ENCODE assay signal across 8 cellular contexts in the genomic region with DNA sequence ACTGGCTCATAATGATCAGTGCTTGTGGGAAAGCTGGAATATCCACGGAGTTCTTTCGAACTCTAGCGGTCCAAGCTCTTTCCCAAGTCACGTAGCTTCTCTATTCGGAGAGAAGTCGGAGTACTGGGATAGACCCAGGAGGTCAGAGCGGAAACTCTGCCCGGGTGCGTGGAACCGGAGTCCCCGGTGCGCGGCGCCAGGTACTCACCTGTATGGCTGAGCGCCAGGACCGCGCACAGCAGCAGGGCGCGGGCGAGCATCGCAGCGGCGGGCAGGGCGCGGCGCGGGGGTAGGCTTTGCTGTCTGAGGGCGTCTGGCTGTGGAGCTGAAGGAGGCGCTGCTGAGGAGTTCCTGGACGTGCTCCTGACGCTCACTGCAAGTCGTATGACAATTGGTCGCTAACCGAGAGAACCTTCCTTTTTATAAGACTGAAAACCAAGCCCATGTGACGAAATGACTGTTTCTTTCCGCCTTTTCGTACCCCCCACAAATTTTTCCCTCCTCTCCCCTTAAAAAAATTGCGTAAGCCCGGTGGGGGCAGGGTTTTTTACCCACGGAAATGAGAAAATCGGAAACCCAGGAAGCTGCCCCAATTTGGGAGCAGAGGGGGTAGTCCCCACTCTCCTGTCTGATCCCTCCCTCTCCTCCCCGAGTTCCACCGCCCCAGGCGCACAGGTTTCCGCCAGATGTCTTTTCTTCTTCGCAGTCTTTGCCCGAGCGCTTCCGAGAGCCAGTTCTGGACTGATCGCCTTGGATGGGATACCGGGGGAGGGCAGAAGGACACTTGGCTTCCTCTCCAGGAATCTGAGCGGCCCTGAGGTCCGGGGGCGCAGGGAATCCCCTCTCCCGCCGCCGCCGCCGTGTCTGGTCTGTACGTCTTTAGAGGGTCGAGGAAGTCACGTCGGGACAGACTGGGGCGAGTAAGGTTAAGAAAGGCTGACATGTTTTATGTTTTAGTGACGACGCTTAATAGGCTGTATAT. TPM values are rescaled to one million over a fixed set of nuclear protein-coding genes. Genes with fewer than 3 reads are reported as not detected.
DNase-seq lines count a peak whose midpoint lies in the region; ATAC-seq and TF ChIP-seq lines count a peak whose summit lies in the region.

Gene PTGS2, minus strand, starts transcription at position 393 of the 982 bp plus-strand sequence. Its CDS starts 133 bp downstream, at position 260.

- no peak within 1 kb of the TSS for H3K27ac Mint-ChIP-seq in naive thymus-derived CD8-positive, alpha-beta T cell

- H3K27me3 Mint-ChIP-seq in activated T-cell treated with anti-CD3 and anti-CD28 coated beads, Interleukin-2, amount 50 U/mL, for 4 hours (ENCODE audit: low read depth): peaks cover 55% of the 10 kb centered on the region
- H3K27me3 Mint-ChIP-seq in naive thymus-derived CD8-positive, alpha-beta T cell: peaks cover 30 to 64% (median 35%) of the 10 kb centered on the region in 5 donors

- TF ChIP-seq POLR2A in suprapubic skin (IDR thresholded peaks at IDR 0.05): peak in 1 of 2 donors; percentile 70

- DNase-seq in AML-193 (lab: John Stamatoyannopoulos, UW) (peak; percentile 67 to 82), NCI-H748 treated with DMSO at 0.1 percent for 48 hours (lab: John Stamatoyannopoulos, UW) (peak; percentile 50), fibroblast of villous mesenchyme (ENCODE audit: low read depth) (peak; percentile 90), suprapubic skin (ENCODE audit: low spot score in 2 of 2) (peak; percentile 87 to 92)
- DNase-seq in activated T-cell treated with anti-CD3 and anti-CD28 coated beads, Interleukin-2, amount 50 U/mL, for 4 hours: peak; percentile 5
- DNase-seq in naive thymus-derived CD8-positive, alpha-beta T cell: peak in 3 of 10 donors; percentile 1 to 7 (median 5)

- WGBS in suprapubic skin: 0% methylated on average over 32 of the region's 66 CpGs

- no peaks in the 10 kb centered on the region for H3K9me3 ChIP-seq in suprapubic skin

- POLR2A ChIA-PET in naive thymus-derived CD8-positive, alpha-beta T cell (lab: Charles Lee): no interaction called here

- H3K27ac ChIP-seq in suprapubic skin: peak within 1 kb of the TSS; percentile 80

- peaks cover 12% of the 10 kb centered on the region for H3K4me1 ChIP-seq in suprapubic skin

- H3K27me3 ChIP-seq in suprapubic skin: no peaks in the 10 kb centered on the region

- H3K36me3 Mint-ChIP-seq in activated T-cell treated with anti-CD3 and anti-CD28 coated beads, Interleukin-2, amount 50 U/mL, for 4 hours (ENCODE audit: insufficient read depth): no peaks in the 10 kb centered on the region
- peaks cover 0 to 3% (median 0%) of the 10 kb centered on the region in 3 donors for H3K36me3 Mint-ChIP-seq in naive thymus-derived CD8-positive, alpha-beta T cell

- peaks cover 13% of the 10 kb centered on the region for H3K4me1 Mint-ChIP-seq in activated T-cell treated with anti-CD3 and anti-CD28 coated beads, Interleukin-2, amount 50 U/mL, for 4 hours (ENCODE audit: low read depth)
- H3K4me1 Mint-ChIP-seq in naive thymus-derived CD8-positive, alpha-beta T cell: peaks cover 11 to 19% (median 16%) of the 10 kb centered on the region in 4 donors

- no peaks in the 10 kb centered on the region for H3K9me3 Mint-ChIP-seq in activated T-cell treated with anti-CD3 and anti-CD28 coated beads, Interleukin-2, amount 50 U/mL, for 4 hours
- no peaks in the 10 kb centered on the region for H3K9me3 Mint-ChIP-seq in naive thymus-derived CD8-positive, alpha-beta T cell

- TF ChIP-seq CTCF in fibroblast of villous mesenchyme (IDR thresholded peaks at IDR 0.05; ENCODE audit: insufficient read depth, low read depth, low read length) (peak; percentile 51), suprapubic skin (IDR thresholded peaks at IDR 0.05) (peak in 1 of 2 donors; percentile 60)

- ATAC-seq in GM19025 (IDR thresholded peaks at IDR 0.05; ENCODE audit: low read depth, unreplicated experiment) (peak; percentile 82), HG03175 (IDR thresholded peaks at IDR 0.05; ENCODE audit: unreplicated experiment) (peak; percentile 80)
- ATAC-seq in activated T-cell treated with anti-CD3 and anti-CD28 coated beads, Interleukin-2, amount 50 U/mL, for 4 hours: peak; percentile 93 to 94
- peak; percentile 41 to 71 for ATAC-seq in naive thymus-derived CD8-positive, alpha-beta T cell

- peak within 1 kb of the TSS; percentile 73 for H3K4me3 Mint-ChIP-seq in activated T-cell treated with anti-CD3 and anti-CD28 coated beads, Interleukin-2, amount 50 U/mL, for 4 hours
- peak within 1 kb of the TSS; percentile 59 to 81 (median 74) for H3K4me3 Mint-ChIP-seq in naive thymus-derived CD8-positive, alpha-beta T cell

- H3K4me3 ChIP-seq in fibroblast of villous mesenchyme (ENCODE audit: low read depth, low read length): peak within 1 kb of the TSS; percentile 64
- peak within 1 kb of the TSS; percentile 54 for H3K4me3 ChIP-seq in suprapubic skin

- TF ChIP-seq EP300 in suprapubic skin (IDR thresholded peaks at IDR 0.05): no peak

- H3K36me3 ChIP-seq in suprapubic skin: peaks cover 13% of the 10 kb centered on the region

RNA-seq across cellular contexts. Expression of gene PTGS2, which starts in this region (rescaled TPM):
- total RNA-seq in activated T-cell treated with anti-CD3 and anti-CD28 coated beads, Interleukin-2, amount 50 U/mL, for 4 hours: 1 to 10 TPM; 1.2 to 5.4 (median 2.0) TPM
- total RNA-seq in fibroblast of villous mesenchyme (3.0 and 5.5 TPM in 2 replicates), suprapubic skin (10 to 100 TPM in 1 of 4 donors, 1 to 10 TPM in 3; 5.7 to 14.7 (median 6.6) TPM)
- not detected for total RNA-seq in naive thymus-derived CD8-positive, alpha-beta T cell
- polyA plus RNA-seq in naive thymus-derived CD8-positive, alpha-beta T cell: under 1 TPM in 1 of 3 donors, not detected in 2; 0.14 TPM

Comparison
In these comparisons a context has a peak if more than half of its experiments do, and no peak if none do; other contexts are left out.
1. Peak in ATAC-seq in naive thymus-derived CD8-positive, alpha-beta T cell; RNA of the gene not detected or under 1 TPM.